In the genomic region with DNA sequence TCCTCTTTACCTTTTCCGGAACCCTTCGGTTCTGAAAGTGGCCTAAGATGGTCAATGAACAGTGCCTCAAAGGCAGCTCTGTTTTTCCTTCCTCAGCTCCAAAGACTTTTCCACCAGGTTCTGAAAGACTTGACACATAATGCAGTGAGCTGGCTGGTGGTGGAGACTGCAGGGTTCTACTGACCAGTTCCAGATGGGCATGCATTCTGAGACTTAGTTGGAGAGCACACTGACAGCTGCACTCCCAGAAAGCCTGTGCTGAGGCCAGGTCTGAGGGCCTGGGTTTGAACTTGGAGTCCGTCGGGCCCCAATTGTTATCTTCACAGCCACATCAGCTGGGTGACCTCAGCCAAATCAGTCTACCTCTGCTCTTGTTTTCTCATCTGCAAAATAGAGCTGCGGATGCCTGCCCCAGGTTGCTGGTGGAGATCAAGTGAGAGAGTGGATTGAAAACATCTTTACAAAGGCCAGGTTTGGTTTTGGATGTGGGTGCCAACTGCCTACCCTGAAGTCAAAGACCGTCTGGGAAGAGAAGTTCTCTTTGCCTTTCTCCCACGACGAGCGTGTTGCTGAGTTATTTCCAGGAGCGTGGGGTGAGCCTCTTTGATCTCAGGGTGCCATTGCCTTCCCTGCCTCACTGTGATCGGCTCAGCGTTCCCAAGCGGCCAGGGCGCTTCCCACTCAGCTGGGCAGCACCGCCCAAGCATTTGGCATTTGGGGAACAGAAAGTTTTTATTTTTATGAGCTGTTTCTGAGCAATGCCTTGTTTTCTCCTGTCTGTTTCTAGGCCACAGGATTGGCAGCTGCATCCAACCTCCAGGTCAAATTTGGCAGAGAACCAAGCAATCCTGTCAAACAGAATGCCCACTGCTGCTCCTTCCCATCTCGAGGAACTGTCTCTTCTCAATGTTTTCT, we compare ENCODE assay signal across 16 cellular contexts. TPM values are rescaled to one million over a fixed set of nuclear protein-coding genes. Genes with fewer than 3 reads are reported as not detected.
DNase-seq lines count a peak whose midpoint lies in the region; ATAC-seq and TF ChIP-seq lines count a peak whose summit lies in the region.
"Had no signal": no experiment of that assay in that cellular context is flagged by ENCODE, and none has a peak within 500 bp of the region (broad histone marks: within the 10 kb centered on the region; RNA-seq: fewer than 3 reads in every experiment).

No MANE protein-coding gene starts in this region.

- H3K9me3 ChIP-seq in RWPE2 (ENCODE audit: severe bottlenecking) (no peaks in the 10 kb centered on the region), cardiac muscle cell (ENCODE audit: low read depth) (no peaks in the 10 kb centered on the region), skeletal muscle satellite cell (replicated peaks; ENCODE audit: low read length) (no peaks in the 10 kb centered on the region)
- H3K9me3 ChIP-seq: A549, heart left ventricle had no signal

- H3K36me3 ChIP-seq in RWPE2 (ENCODE audit: low read depth) (peaks cover 33% of the 10 kb centered on the region), cardiac muscle cell (peaks cover 5% of the 10 kb centered on the region), skeletal muscle satellite cell (ENCODE audit: insufficient read depth, low read length) (peaks cover 48% of the 10 kb centered on the region)

- TF ChIP-seq CTCF in RWPE2 (IDR thresholded peaks at IDR 0.05; ENCODE audit: poor library complexity, severe bottlenecking), result no peak
- TF ChIP-seq CTCF in cardiac muscle cell (IDR thresholded peaks at IDR 0.05; ENCODE audit: low read depth, low read length), result no peak

- peaks cover 0 to 23% (median 10%) of the 10 kb centered on the region in 3 donors for H3K36me3 Mint-ChIP-seq in naive thymus-derived CD8-positive, alpha-beta T cell

- H3K4me3 ChIP-seq in RWPE2 (ENCODE audit: severe bottlenecking) (no peak overlapping the region), cardiac muscle cell (no peak overlapping the region), skeletal muscle satellite cell (ENCODE audit: low read length) (peak overlapping the region; percentile 13)
- H3K4me3 ChIP-seq: A549, heart left ventricle, lung had no signal

- POLR2A ChIA-PET in naive thymus-derived CD8-positive, alpha-beta T cell (lab: Charles Lee), result no interaction called here

- H3K9me3 Mint-ChIP-seq in naive thymus-derived CD8-positive, alpha-beta T cell, result no peaks in the 10 kb centered on the region
- H3K9me3 Mint-ChIP-seq: activated B cell treated with CpG ODN at 0.5 μM for 24 hours had no signal

- H3K9ac ChIP-seq in skeletal muscle satellite cell (ENCODE audit: low read depth, low read length), result peak overlapping the region; percentile 48
- H3K9ac ChIP-seq: KMS-11 had no signal

- H3K4me1 Mint-ChIP-seq in naive thymus-derived CD8-positive, alpha-beta T cell, result peaks cover 4 to 10% (median 7%) of the 10 kb centered on the region in 4 donors

- H3K27me3 Mint-ChIP-seq in naive thymus-derived CD8-positive, alpha-beta T cell, result no peaks in the 10 kb centered on the region
- H3K27me3 Mint-ChIP-seq: activated B cell treated with CpG ODN at 0.5 μM for 24 hours had no signal

- no peak overlapping the region for H3K4me3 Mint-ChIP-seq in naive thymus-derived CD8-positive, alpha-beta T cell
- H3K4me3 Mint-ChIP-seq: activated B cell treated with CpG ODN at 0.5 μM for 24 hours had no signal

- peak; percentile 18 for DNase-seq in NCI-H82 (lab: John Stamatoyannopoulos, UW)
- DNase-seq in NCI-H82 treated with DMSO at 0.1 percent for 48 hours (lab: John Stamatoyannopoulos, UW; ENCODE audit: unreplicated experiment), result no peak
- DNase-seq in RWPE2 (ENCODE audit: low spot score), result no peak
- DNase-seq in cardiac muscle cell (ENCODE audit: low read depth in 1 of 2, low spot score in 1 of 2), result no peak
- DNase-seq in activated CD8-positive, alpha-beta memory T cell treated with anti-CD3 and anti-CD28 coated beads, Interleukin-2, amount 50 U/mL, for 48 hours, result no peak
- no peak for DNase-seq in H4 (ENCODE audit: low spot score)
- DNase-seq in naive thymus-derived CD8-positive, alpha-beta T cell, result no peak
- DNase-seq: activated B cell treated with CpG ODN at 0.5 μM for 24 hours, activated gamma-delta T cell, cortex of kidney, GF-D8, heart left ventricle had no signal

- H3K27ac Mint-ChIP-seq in naive thymus-derived CD8-positive, alpha-beta T cell, result peak overlapping the region in 5 of 10 donors; percentile 9 to 55 (median 33)
- H3K27ac Mint-ChIP-seq: activated B cell treated with CpG ODN at 0.5 μM for 24 hours had no signal

- ATAC-seq in RWPE2 (ENCODE audit: low read depth), result no peak
- ATAC-seq in naive thymus-derived CD8-positive, alpha-beta T cell, result no peak

- H3K27me3 ChIP-seq in RWPE2 (ENCODE audit: insufficient read depth, poor library complexity, severe bottlenecking) (no peaks in the 10 kb centered on the region), cardiac muscle cell (no peaks in the 10 kb centered on the region), skeletal muscle satellite cell (ENCODE audit: control insufficient read depth, insufficient read depth, low read length) (no peaks in the 10 kb centered on the region)
- H3K27me3 ChIP-seq: heart left ventricle had no signal

- H3K4me2 ChIP-seq in skeletal muscle satellite cell (ENCODE audit: low read length), result peak overlapping the region; percentile 35
- H3K4me2 ChIP-seq: A549, KMS-11 had no signal

- H3K27ac ChIP-seq in RWPE2 (ENCODE audit: poor library complexity, severe bottlenecking) (peak overlapping the region; percentile 5), cardiac muscle cell (peak overlapping the region; percentile 50)
- H3K27ac ChIP-seq: A549, heart left ventricle, KMS-11 had no signal

- H3K4me1 ChIP-seq in RWPE2 (ENCODE audit: insufficient read depth, poor library complexity, severe bottlenecking) (no peaks in the 10 kb centered on the region), cardiac muscle cell (ENCODE audit: low read depth) (no peaks in the 10 kb centered on the region), skeletal muscle satellite cell (ENCODE audit: control insufficient read depth, insufficient read depth, low read length) (peaks cover 28% of the 10 kb centered on the region)
- H3K4me1 ChIP-seq: A549 had no signal

RNA-seq across cellular contexts. Expression of gene RAD23B, which starts 54.9 kb away (rescaled TPM):
- 84.7 and 88.5 TPM in 2 replicates for total RNA-seq in cardiac muscle cell
- polyA plus RNA-seq in cardiac muscle cell, result 11.7 and 13.6 TPM in 2 replicates
- total RNA-seq in skeletal muscle satellite cell (2012; rRNA removed), result 111 and 146 TPM in 2 replicates
- total RNA-seq in H4 (2014; rRNA removed; shearing (Covaris generic)), result 106 and 108 TPM in 2 replicates
- 10 to 100 TPM; 48.1 to 62.5 TPM for total RNA-seq in naive thymus-derived CD8-positive, alpha-beta T cell
- 10 to 100 TPM in 2 of 3 donors, 1 to 10 TPM in 1; 6.9 to 17.9 (median 14.4) TPM for polyA plus RNA-seq in naive thymus-derived CD8-positive, alpha-beta T cell
